16 cellular contexts compared by ENCODE assay signal in genomic region chr2:47013383-47013782, GRCh38.
"Had no signal": no experiment of that assay in that cellular context is flagged by ENCODE, and none has a peak within 500 bp of the region (broad histone marks: within the 10 kb centered on the region; RNA-seq: fewer than 3 reads in every experiment).

No MANE protein-coding gene starts in this region.

- H3K27ac Mint-ChIP-seq: activated B cell treated with CpG ODN at 0.5 μM for 24 hours; activated naive CD8-positive, alpha-beta T cell; stimulated activated naive CD8-positive, alpha-beta T cell treated with anti-CD3 and anti-CD28 coated beads, Interleukin-15, Interleukin-2, amounts not matched to agents 100 ng/mL and 50 ng/mL, for 24 hours; T-helper 1 cell treated with Interleukin-12 subunit alpha and Interleukin-12 subunit beta and Interleukin-4 antibody, amounts not matched to agents 30 μg/mL and 1 μg/mL, for 36 hours; type B pancreatic cell had no signal

- H3K36me3 Mint-ChIP-seq: natural killer cell had no signal

- H3K9me3 ChIP-seq: prostate gland had no signal

- H3K27me3 Mint-ChIP-seq: activated B cell treated with CpG ODN at 0.5 μM for 24 hours; activated naive CD8-positive, alpha-beta T cell; stimulated activated naive CD8-positive, alpha-beta T cell treated with anti-CD3 and anti-CD28 coated beads, Interleukin-15, Interleukin-2, amounts not matched to agents 100 ng/mL and 50 ng/mL, for 24 hours; type B pancreatic cell had no signal

- DNase-seq: activated B cell treated with CpG ODN at 0.5 μM for 24 hours; activated T-cell treated with anti-CD3 and anti-CD28 coated beads, Interleukin-2, amount 50 U/mL, for 1 hour; aorta; hypothalamus; kidney glomerular epithelial cell; natural killer cell; occipital lobe; SHP77 treated with DMSO at 0.1 percent for 48 hours; stimulated activated CD4-positive, alpha-beta T cell treated with anti-CD3 and anti-CD28 coated beads, Interleukin-2, amount 100 ng/mL, for 48 hours had no signal

- H3K9me3 Mint-ChIP-seq: activated B cell treated with CpG ODN at 0.5 μM for 24 hours; natural killer cell; stimulated activated naive CD8-positive, alpha-beta T cell treated with anti-CD3 and anti-CD28 coated beads, Interleukin-15, Interleukin-2, amounts not matched to agents 100 ng/mL and 50 ng/mL, for 24 hours; T-helper 1 cell treated with Interleukin-12 subunit alpha and Interleukin-12 subunit beta and Interleukin-4 antibody, amounts not matched to agents 30 μg/mL and 1 μg/mL, for 36 hours; type B pancreatic cell had no signal

- H3K4me3 Mint-ChIP-seq: activated B cell treated with CpG ODN at 0.5 μM for 24 hours; activated naive CD8-positive, alpha-beta T cell; natural killer cell; stimulated activated naive CD8-positive, alpha-beta T cell treated with anti-CD3 and anti-CD28 coated beads, Interleukin-15, Interleukin-2, amounts not matched to agents 100 ng/mL and 50 ng/mL, for 24 hours; T-helper 1 cell treated with Interleukin-12 subunit alpha and Interleukin-12 subunit beta and Interleukin-4 antibody, amounts not matched to agents 30 μg/mL and 1 μg/mL, for 36 hours; type B pancreatic cell had no signal

- H3K4me3 ChIP-seq: lung, prostate gland had no signal

- H3K36me3 ChIP-seq: prostate gland had no signal

- ATAC-seq: natural killer cell, sciatic nerve had no signal
